ENCODE assay signal across 8 cellular contexts in the genomic region with DNA sequence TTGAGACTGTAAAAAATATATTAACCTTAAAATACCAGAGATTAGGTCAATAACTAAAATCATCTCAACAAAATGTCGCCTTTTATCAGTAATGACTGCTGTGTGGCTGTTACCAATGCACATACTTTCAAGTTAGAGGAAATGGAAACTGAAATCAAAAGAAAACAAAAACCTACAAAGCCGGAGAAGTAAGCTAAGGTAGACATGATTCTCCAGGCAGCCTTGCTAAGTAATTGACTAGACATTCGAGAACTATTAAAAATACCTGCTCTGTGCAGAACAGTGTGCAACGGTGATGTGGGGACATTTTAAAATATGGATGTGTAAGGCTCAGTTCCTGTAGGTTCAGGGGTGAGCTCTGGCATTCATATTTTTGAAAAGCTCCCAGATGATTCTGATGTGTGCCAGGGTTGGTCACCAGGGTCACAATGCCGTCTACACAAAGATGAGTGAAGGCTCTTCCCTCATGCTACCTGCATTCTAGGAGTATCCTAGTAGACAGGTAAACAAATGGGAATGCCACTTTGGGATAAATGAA. TPM values are rescaled to one million over a fixed set of nuclear protein-coding genes. Genes with fewer than 3 reads are reported as not detected.
DNase-seq lines count a peak whose midpoint lies in the region; ATAC-seq, FAIRE-seq and TF ChIP-seq lines count a peak whose summit lies in the region.

No MANE protein-coding gene starts in this region.

- no peak for TF ChIP-seq EP300 in suprapubic skin (IDR thresholded peaks at IDR 0.05)

- peak overlapping the region; percentile 89 to 92 for H3K4me3 ChIP-seq in kidney (ENCODE audit: low read length in 2 of 2)
- H3K4me3 ChIP-seq in suprapubic skin = peak overlapping the region; percentile 77

- intact Hi-C loops in activated T-helper 1 cell treated with anti-CD3 and anti-CD28 coated beads, Interleukin-12 subunit alpha, Interleukin-12 subunit beta, Interleukin-2, Interleukin-4 antibody, amounts not matched to agents 30 ng/mL and 10 ng/mL and 1 ng/mL, durations not matched to agents 14 hours and 24 hours and 36 hours (cut with micrococcal nuclease) = loop anchor here (1.0 to 10.0 kb wide), 7 partner anchors 22 to 1582 kb away; partner anchors contain the start of genes DNAJC15 and TSC22D1
- intact Hi-C loops in kidney (cut with DNase I) = no loop called here

- TF ChIP-seq CTCF in kidney (IDR thresholded peaks at IDR 0.05; ENCODE audit: borderline replicate concordance, extremely low read depth, insufficient read depth) (no peak), suprapubic skin (IDR thresholded peaks at IDR 0.05) (no peak)

- no peaks in the 10 kb centered on the region for H3K27me3 ChIP-seq in suprapubic skin

- FAIRE-seq in kidney (lab: Jason Lieb, UNC) = no peak

- H3K27ac ChIP-seq in kidney (ENCODE audit: low read depth in 2 of 2, low read length in 2 of 2) = peak overlapping the region; percentile 85 to 88
- H3K27ac ChIP-seq in suprapubic skin = peak overlapping the region; percentile 77

- H3K4me3 Mint-ChIP-seq in activated T-helper 1 cell treated with anti-CD3 and anti-CD28 coated beads, Interleukin-12 subunit alpha, Interleukin-12 subunit beta, Interleukin-2, Interleukin-4 antibody, amounts not matched to agents 30 ng/mL and 10 ng/mL and 1 ng/mL, durations not matched to agents 14 hours and 24 hours and 36 hours = peak overlapping the region; percentile 95

- no peaks in the 10 kb centered on the region for H3K27me3 Mint-ChIP-seq in activated T-helper 1 cell treated with anti-CD3 and anti-CD28 coated beads, Interleukin-12 subunit alpha, Interleukin-12 subunit beta, Interleukin-2, Interleukin-4 antibody, amounts not matched to agents 30 ng/mL and 10 ng/mL and 1 ng/mL, durations not matched to agents 14 hours and 24 hours and 36 hours (ENCODE audit: insufficient read depth)

- peak; percentile 18 for DNase-seq in activated CD4-positive, alpha-beta T cell treated with anti-CD3 and anti-CD28 coated beads for 48 hours
- no peak for DNase-seq in activated CD4-positive, alpha-beta T cell treated with anti-CD3 and anti-CD28 coated beads, Interleukin-2, amount 50 U/mL, for 1 hour
- DNase-seq in activated T-helper 1 cell treated with anti-CD3 and anti-CD28 coated beads, Interleukin-12 subunit alpha, Interleukin-12 subunit beta, Interleukin-2, Interleukin-4 antibody, amounts not matched to agents 30 ng/mL and 10 ng/mL and 1 ng/mL, durations not matched to agents 14 hours and 24 hours and 36 hours (ENCODE audit: low spot score) = peak; percentile 11
- DNase-seq in kidney (no peak), suprapubic skin (ENCODE audit: low spot score in 2 of 2) (no peak), NCI-H226 (no peak), GM03348 (ENCODE audit: low spot score) (no peak)

- no peak for TF ChIP-seq POLR2A in suprapubic skin (IDR thresholded peaks at IDR 0.05)

- H3K4me1 Mint-ChIP-seq in activated T-helper 1 cell treated with anti-CD3 and anti-CD28 coated beads, Interleukin-12 subunit alpha, Interleukin-12 subunit beta, Interleukin-2, Interleukin-4 antibody, amounts not matched to agents 30 ng/mL and 10 ng/mL and 1 ng/mL, durations not matched to agents 14 hours and 24 hours and 36 hours (ENCODE audit: low read depth) = peaks cover 76% of the 10 kb centered on the region

- peaks cover 2 to 7% of the 10 kb centered on the region in 2 donors for H3K4me1 ChIP-seq in kidney (ENCODE audit: control insufficient read depth in 1 of 2, insufficient read depth in 1 of 2, low read depth in 1 of 2, low read length in 2 of 2)
- H3K4me1 ChIP-seq in suprapubic skin = peaks cover 16% of the 10 kb centered on the region

- H3K36me3 ChIP-seq in kidney (ENCODE audit: control insufficient read depth in 1 of 2, insufficient read depth in 2 of 2, low read length in 2 of 2) = no peaks in the 10 kb centered on the region
- no peaks in the 10 kb centered on the region for H3K36me3 ChIP-seq in suprapubic skin

- H3K9me3 ChIP-seq in kidney (ENCODE audit: control insufficient read depth in 1 of 2, low read length in 2 of 2) (no peaks in the 10 kb centered on the region), suprapubic skin (no peaks in the 10 kb centered on the region)

- no peaks in the 10 kb centered on the region for H3K9me3 Mint-ChIP-seq in activated T-helper 1 cell treated with anti-CD3 and anti-CD28 coated beads, Interleukin-12 subunit alpha, Interleukin-12 subunit beta, Interleukin-2, Interleukin-4 antibody, amounts not matched to agents 30 ng/mL and 10 ng/mL and 1 ng/mL, durations not matched to agents 14 hours and 24 hours and 36 hours

- ATAC-seq in HG03139 (IDR thresholded peaks at IDR 0.05; ENCODE audit: unreplicated experiment) = peak; percentile 39

- peak overlapping the region; percentile 97 for H3K27ac Mint-ChIP-seq in activated T-helper 1 cell treated with anti-CD3 and anti-CD28 coated beads, Interleukin-12 subunit alpha, Interleukin-12 subunit beta, Interleukin-2, Interleukin-4 antibody, amounts not matched to agents 30 ng/mL and 10 ng/mL and 1 ng/mL, durations not matched to agents 14 hours and 24 hours and 36 hours

- H3K36me3 Mint-ChIP-seq in activated T-helper 1 cell treated with anti-CD3 and anti-CD28 coated beads, Interleukin-12 subunit alpha, Interleukin-12 subunit beta, Interleukin-2, Interleukin-4 antibody, amounts not matched to agents 30 ng/mL and 10 ng/mL and 1 ng/mL, durations not matched to agents 14 hours and 24 hours and 36 hours (ENCODE audit: low read depth) = peaks cover 1% of the 10 kb centered on the region

- 49% methylated on average over 5 of the region's 5 CpGs for WGBS in suprapubic skin

- H3K9ac ChIP-seq in kidney (ENCODE audit: low read length in 2 of 2) = peak overlapping the region; percentile 91 to 92

RNA-seq across cellular contexts. Expression of gene EPSTI1, which starts 0.6 kb away (rescaled TPM):
- total RNA-seq in activated T-helper 1 cell treated with anti-CD3 and anti-CD28 coated beads, Interleukin-12 subunit alpha, Interleukin-12 subunit beta, Interleukin-2, Interleukin-4 antibody, amounts not matched to agents 30 ng/mL and 10 ng/mL and 1 ng/mL, durations not matched to agents 14 hours and 24 hours and 36 hours = 18.6 and 19.3 TPM in 2 replicates
- total RNA-seq in kidney (12.2 TPM), suprapubic skin (1 to 10 TPM in 2 of 4 donors, under 1 TPM in 2; 0.53 to 2.7 (median 1.1) TPM)
- 11.2 TPM for polyA plus RNA-seq in kidney (ENCODE audit: insufficient read depth, low read depth, low replicate concordance)

RNA-seq across cellular contexts. Expression of gene DNAJC15, which starts 30.7 kb away (rescaled TPM):
- total RNA-seq in activated T-helper 1 cell treated with anti-CD3 and anti-CD28 coated beads, Interleukin-12 subunit alpha, Interleukin-12 subunit beta, Interleukin-2, Interleukin-4 antibody, amounts not matched to agents 30 ng/mL and 10 ng/mL and 1 ng/mL, durations not matched to agents 14 hours and 24 hours and 36 hours = 18.5 and 20.5 TPM in 2 replicates
- total RNA-seq in kidney (18.8 TPM), suprapubic skin (10 to 100 TPM in 1 of 4 donors, 1 to 10 TPM in 3; 5.6 to 10.9 (median 8.0) TPM)
- 31.0 TPM for polyA plus RNA-seq in kidney (ENCODE audit: insufficient read depth, low read depth, low replicate concordance)

Comparison
In these comparisons a context has a peak if more than half of its experiments do, and no peak if none do; other contexts are left out.
1. DNase-seq: peak in activated CD4-positive, alpha-beta T cell treated with anti-CD3 and anti-CD28 coated beads for 48 hours (single experiment) and activated T-helper 1 cell treated with anti-CD3 and anti-CD28 coated beads, Interleukin-12 subunit alpha, Interleukin-12 subunit beta, Interleukin-2, Interleukin-4 antibody, amounts not matched to agents 30 ng/mL and 10 ng/mL and 1 ng/mL, durations not matched to agents 14 hours and 24 hours and 36 hours (single experiment); none in activated CD4-positive, alpha-beta T cell treated with anti-CD3 and anti-CD28 coated beads, Interleukin-2, amount 50 U/mL, for 1 hour (single experiment), kidney (single experiment), suprapubic skin (0 of 2), NCI-H226 (single experiment) and GM03348 (single experiment).